In genomic region chr1:1081311-1082238, GRCh38 we compare ENCODE assay signal across 21 cellular contexts. TPM values are rescaled to one million over a fixed set of nuclear protein-coding genes. Genes with fewer than 3 reads are reported as not detected.
A peak's percentile ranks its signal among the peaks of the same experiment; 100 is the strongest.
DNase-seq lines count a peak whose midpoint lies in the region; ATAC-seq and TF ChIP-seq lines count a peak whose summit lies in the region.
"Had no signal": no experiment of that assay in that cellular context is flagged by ENCODE, and none has a peak within 500 bp of the region (broad histone marks: within the 10 kb centered on the region; RNA-seq: fewer than 3 reads in every experiment).

No MANE protein-coding gene starts in this region.

- no peak for TF ChIP-seq CTCF in osteoblast (IDR thresholded peaks at IDR 0.05; ENCODE audit: extremely low read depth, low read depth, low read length)

- DNase-seq in cardiac septum (ENCODE audit: low spot score) = peak; percentile 59
- DNase-seq in Right ventricle myocardium inferior (ENCODE audit: missing footprints) = no peak
- DNase-seq in ecto neural progenitor cell (ENCODE audit: low spot score) = peak; percentile 40
- DNase-seq in osteoblast (ENCODE audit: insufficient read length, low spot score, missing footprints) = peak; percentile 88
- peak; percentile 43 for DNase-seq in ureter (ENCODE audit: low spot score)
- no peak for DNase-seq in middle frontal gyrus (ENCODE audit: extremely low spot score, low spot score)
- DNase-seq in NCI-H146 treated with DMSO at 0.1 percent for 48 hours (lab: John Stamatoyannopoulos, UW; ENCODE audit: unreplicated experiment) = no peak
- DNase-seq in HUDEP-2 (lab: John Stamatoyannopoulos, UW; ENCODE audit: unreplicated experiment in 76 of 76) = no peak
- DNase-seq: activated CD4-positive, alpha-beta T cell treated with anti-CD3 and anti-CD28 coated beads for 1 hour; DMS 273 treated with DMSO at 0.1 percent for 48 hours; hippocampal formation; MG63; naive B cell; NCI-H2029; NCI-H748 treated with DMSO at 0.1 percent for 48 hours; retina; RPMI8226 had no signal

- peaks cover 10% of the 10 kb centered on the region for H3K4me1 ChIP-seq in osteoblast (ENCODE audit: insufficient read depth, low read length)

- intact Hi-C loops in cardiac septum (cut with DNase I) = no loop called here
- intact Hi-C loops in Right ventricle myocardium inferior (cut with DNase I) = no loop called here

- H3K27me3 ChIP-seq in osteoblast (ENCODE audit: insufficient read depth, low read length) = no peaks in the 10 kb centered on the region
- H3K27me3 ChIP-seq: MG63 had no signal

- no peak overlapping the region for H3K4me2 ChIP-seq in osteoblast (ENCODE audit: insufficient read depth, low read length)

- no peak for ATAC-seq in Right ventricle myocardium inferior
- ATAC-seq: left lobe of liver had no signal

- H3K9me3 ChIP-seq in osteoblast (ENCODE audit: low read depth, low read length) = no peaks in the 10 kb centered on the region
- H3K9me3 ChIP-seq: MG63 had no signal

- H3K27ac ChIP-seq in osteoblast (ENCODE audit: low read depth, low read length) = no peak overlapping the region

- no peak overlapping the region for H3K4me3 ChIP-seq in osteoblast (ENCODE audit: insufficient read depth, low read length)
- H3K4me3 ChIP-seq: MG63 had no signal

- H2AFZ ChIP-seq in osteoblast (ENCODE audit: low read length) = no peak overlapping the region

- no peaks in the 10 kb centered on the region for H3K36me3 ChIP-seq in osteoblast (ENCODE audit: insufficient read depth, low read length)
- H3K36me3 ChIP-seq: MG63 had no signal

- H3K79me2 ChIP-seq in osteoblast (ENCODE audit: insufficient read depth, low read length) = no peaks in the 10 kb centered on the region

- no peaks in the 10 kb centered on the region for H4K20me1 ChIP-seq in osteoblast (ENCODE audit: insufficient read depth, low read length)

RNA-seq across cellular contexts. Expression of gene RNF223, which starts 7.5 kb away (rescaled TPM):
- total RNA-seq in cardiac septum (not detected), Right ventricle myocardium inferior (not detected), osteoblast (not detected in 2 replicates), ureter (6.3 TPM)
- total RNA-seq: fibroblast of lung; HT1080; left lobe of liver; T-helper 1 cell treated with Interleukin-12 subunit alpha and Interleukin-12 subunit beta and Interleukin-4 antibody, amounts not matched to agents 30 ng/mL and 1 ng/mL, for 36 hours had no signal

RNA-seq across cellular contexts. Expression of gene C1orf159, which starts 34.3 kb away (rescaled TPM):
- total RNA-seq in cardiac septum (5.4 TPM), Right ventricle myocardium inferior (2.9 TPM), osteoblast (5.4 and 8.5 TPM in 2 replicates), ureter (29.8 TPM)

Comparison
In these comparisons a context has a peak if more than half of its experiments do, and no peak if none do; other contexts are left out.
1. DNase-seq: peak in cardiac septum (single experiment), ecto neural progenitor cell (single experiment), osteoblast (single experiment) and ureter (single experiment); none in Right ventricle myocardium inferior (single experiment), middle frontal gyrus (single experiment), NCI-H146 treated with DMSO at 0.1 percent for 48 hours (single experiment) and HUDEP-2 (0 of 76).